ENCODE assay signal across 16 cellular contexts in the genomic region with DNA sequence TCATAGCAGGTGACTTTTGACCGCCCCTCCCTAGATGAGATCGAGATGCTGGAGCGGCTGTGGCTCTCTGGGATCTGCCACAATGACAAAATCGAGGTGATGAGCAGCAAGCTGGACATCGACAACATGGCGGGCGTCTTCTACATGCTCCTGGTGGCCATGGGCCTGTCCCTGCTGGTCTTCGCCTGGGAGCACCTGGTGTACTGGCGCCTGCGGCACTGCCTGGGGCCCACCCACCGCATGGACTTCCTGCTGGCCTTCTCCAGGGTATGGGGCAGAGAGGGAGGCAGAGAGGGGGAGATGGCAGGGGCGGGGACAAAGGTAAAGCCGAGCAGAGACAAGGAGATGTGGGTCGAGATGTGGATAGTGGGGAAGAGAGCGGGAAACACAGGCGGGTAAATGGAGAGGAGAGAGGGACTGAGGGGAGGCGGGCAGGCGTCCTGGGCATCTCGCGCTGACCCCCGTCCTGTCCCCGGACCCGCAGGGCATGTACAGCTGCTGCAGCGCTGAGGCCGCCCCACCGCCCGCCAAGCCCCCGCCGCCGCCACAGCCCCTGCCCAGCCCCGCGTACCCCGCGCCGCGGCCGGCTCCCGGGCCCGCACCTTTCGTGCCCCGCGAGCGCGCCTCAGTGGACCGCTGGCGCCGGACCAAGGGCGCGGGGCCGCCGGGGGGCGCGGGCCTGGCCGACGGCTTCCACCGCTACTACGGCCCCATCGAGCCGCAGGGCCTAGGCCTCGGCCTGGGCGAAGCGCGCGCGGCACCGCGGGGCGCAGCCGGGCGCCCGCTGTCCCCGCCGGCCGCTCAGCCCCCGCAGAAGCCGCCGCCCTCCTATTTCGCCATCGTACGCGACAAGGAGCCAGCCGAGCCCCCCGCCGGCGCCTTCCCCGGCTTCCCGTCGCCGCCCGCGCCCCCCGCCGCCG. TPM values are rescaled to one million over a fixed set of nuclear protein-coding genes. Genes with fewer than 3 reads are reported as not detected.
DNase-seq lines count a peak whose midpoint lies in the region; ATAC-seq lines count a peak whose summit lies in the region.
"Had no signal": no experiment of that assay in that cellular context is flagged by ENCODE, and none has a peak within 500 bp of the region (broad histone marks: within the 10 kb centered on the region; RNA-seq: fewer than 3 reads in every experiment).

No MANE protein-coding gene starts in this region.

- H3K36me3 Mint-ChIP-seq in activated CD4-positive, alpha-beta T cell treated with anti-CD3 and anti-CD28 coated beads for 36 hours (ENCODE audit: low read depth), result peaks cover 15% of the 10 kb centered on the region
- peaks cover 41% of the 10 kb centered on the region for H3K36me3 Mint-ChIP-seq in activated T-helper 17 cell treated with anti-CD3 and anti-CD28 coated beads, Interleukin-2, amount 50 U/mL, for 72 hours (ENCODE audit: low read depth)
- H3K36me3 Mint-ChIP-seq in naive thymus-derived CD8-positive, alpha-beta T cell, result peaks cover 0 to 20% (median under 1%) of the 10 kb centered on the region in 3 donors

- peaks cover 26% of the 10 kb centered on the region for H3K27me3 Mint-ChIP-seq in activated CD4-positive, alpha-beta T cell treated with anti-CD3 and anti-CD28 coated beads for 36 hours
- H3K27me3 Mint-ChIP-seq in activated T-helper 17 cell treated with anti-CD3 and anti-CD28 coated beads, Interleukin-2, amount 50 U/mL, for 72 hours, result peaks cover 20% of the 10 kb centered on the region
- peaks cover 9 to 37% (median 28%) of the 10 kb centered on the region in 5 donors for H3K27me3 Mint-ChIP-seq in naive thymus-derived CD8-positive, alpha-beta T cell

- CTCF ChIA-PET in activated CD4-positive, alpha-beta T cell treated with anti-CD3 and anti-CD28 coated beads for 36 hours (lab: Charles Lee), result no interaction called here

- no peak overlapping the region for H3K27ac Mint-ChIP-seq in activated CD4-positive, alpha-beta T cell treated with anti-CD3 and anti-CD28 coated beads for 36 hours
- H3K27ac Mint-ChIP-seq in activated T-helper 17 cell treated with anti-CD3 and anti-CD28 coated beads, Interleukin-2, amount 50 U/mL, for 72 hours, result no peak overlapping the region
- H3K27ac Mint-ChIP-seq in naive thymus-derived CD8-positive, alpha-beta T cell, result peak overlapping the region in 1 of 10 donors; percentile 67
- H3K27ac Mint-ChIP-seq: neural progenitor cell had no signal

- intact Hi-C loops in activated CD4-positive, alpha-beta T cell treated with anti-CD3 and anti-CD28 coated beads for 36 hours (cut with DNase I, micrococcal nuclease), result no loop called here

- no peaks in the 10 kb centered on the region for H3K9me3 Mint-ChIP-seq in activated CD4-positive, alpha-beta T cell treated with anti-CD3 and anti-CD28 coated beads for 36 hours (ENCODE audit: low read depth)
- H3K9me3 Mint-ChIP-seq in activated T-helper 17 cell treated with anti-CD3 and anti-CD28 coated beads, Interleukin-2, amount 50 U/mL, for 72 hours, result no peaks in the 10 kb centered on the region
- H3K9me3 Mint-ChIP-seq in naive thymus-derived CD8-positive, alpha-beta T cell, result no peaks in the 10 kb centered on the region

- POLR2A ChIA-PET in activated CD4-positive, alpha-beta T cell treated with anti-CD3 and anti-CD28 coated beads for 36 hours (lab: Charles Lee), result interaction anchor here (0.6 kb wide), 1 partner anchor 970 kb away, joined by 4 read pairs; no protein-coding TSS in a partner anchor
- POLR2A ChIA-PET in naive thymus-derived CD8-positive, alpha-beta T cell (lab: Charles Lee), result interaction anchor here (1.0 kb wide), 1 partner anchor 28 kb away, joined by 3 read pairs; no protein-coding TSS in a partner anchor

- H3K4me3 Mint-ChIP-seq in activated CD4-positive, alpha-beta T cell treated with anti-CD3 and anti-CD28 coated beads for 36 hours, result peak overlapping the region; percentile 23
- peak overlapping the region; percentile 52 for H3K4me3 Mint-ChIP-seq in activated T-helper 17 cell treated with anti-CD3 and anti-CD28 coated beads, Interleukin-2, amount 50 U/mL, for 72 hours
- H3K4me3 Mint-ChIP-seq in naive thymus-derived CD8-positive, alpha-beta T cell, result peak overlapping the region; percentile 30 to 71 (median 60)
- H3K4me3 Mint-ChIP-seq: neural progenitor cell had no signal

- no peak for DNase-seq in activated CD4-positive, alpha-beta T cell treated with anti-CD3 and anti-CD28 coated beads for 36 hours
- no peak for DNase-seq in activated CD4-positive, alpha-beta T cell treated with anti-CD3 and anti-CD28 coated beads for 4 hours
- peak; percentile 52 for DNase-seq in DMS79 (lab: John Stamatoyannopoulos, UW)
- peak in 1 of 10 donors; percentile 57 for DNase-seq in naive thymus-derived CD8-positive, alpha-beta T cell
- no peak for DNase-seq in NCI-H446 treated with DMSO at 0.1 percent for 48 hours (lab: John Stamatoyannopoulos, UW)
- no peak for DNase-seq in activated CD8-positive, alpha-beta memory T cell treated with anti-CD3 and anti-CD28 coated beads for 24 hours
- DNase-seq: activated CD4-positive, alpha-beta T cell treated with anti-CD3 and anti-CD28 coated beads, Interleukin-2, amount 50 U/mL, for 4 hours; activated gamma-delta T cell; NCI-H1694 treated with DMSO at 0.1 percent for 48 hours; T-helper 9 cell; uterus had no signal

- ATAC-seq in activated CD4-positive, alpha-beta T cell treated with anti-CD3 and anti-CD28 coated beads for 36 hours, result no peak
- ATAC-seq in activated T-helper 17 cell treated with anti-CD3 and anti-CD28 coated beads, Interleukin-2, amount 50 U/mL, for 72 hours (replicated peaks), result no peak
- ATAC-seq in naive thymus-derived CD8-positive, alpha-beta T cell, result no peak
- no peak for ATAC-seq in GM21529 (IDR thresholded peaks at IDR 0.05; ENCODE audit: unreplicated experiment)
- ATAC-seq: A549, Right ventricle myocardium inferior had no signal

- peaks cover 23% of the 10 kb centered on the region for H3K4me1 Mint-ChIP-seq in activated CD4-positive, alpha-beta T cell treated with anti-CD3 and anti-CD28 coated beads for 36 hours
- peaks cover 12% of the 10 kb centered on the region for H3K4me1 Mint-ChIP-seq in activated T-helper 17 cell treated with anti-CD3 and anti-CD28 coated beads, Interleukin-2, amount 50 U/mL, for 72 hours
- peaks cover 13 to 35% (median 26%) of the 10 kb centered on the region in 4 donors for H3K4me1 Mint-ChIP-seq in naive thymus-derived CD8-positive, alpha-beta T cell

RNA-seq across cellular contexts. Expression of a gene that starts 3.4 kb away (rescaled TPM):
- 10 to 100 TPM; 43.4 to 51.3 TPM for total RNA-seq in activated CD4-positive, alpha-beta T cell treated with anti-CD3 and anti-CD28 coated beads for 36 hours
- 10 to 100 TPM; 34.9 to 72.9 TPM for total RNA-seq in activated T-helper 17 cell treated with anti-CD3 and anti-CD28 coated beads, Interleukin-2, amount 50 U/mL, for 72 hours
- 10 to 100 TPM; 39.1 to 41.2 TPM for total RNA-seq in naive thymus-derived CD8-positive, alpha-beta T cell
- polyA plus RNA-seq in naive thymus-derived CD8-positive, alpha-beta T cell, result 10 to 100 TPM; 32.9 to 59.9 (median 40.3) TPM

RNA-seq across cellular contexts. Expression of a gene that starts 13.0 kb away (rescaled TPM):
- total RNA-seq in activated CD4-positive, alpha-beta T cell treated with anti-CD3 and anti-CD28 coated beads for 36 hours, result 1 to 10 TPM in 1 of 2 experiments, under 1 TPM in 1; 0.86 to 1.1 TPM
- 1 to 10 TPM; 1.7 to 2.1 TPM for total RNA-seq in activated T-helper 17 cell treated with anti-CD3 and anti-CD28 coated beads, Interleukin-2, amount 50 U/mL, for 72 hours
- 1 to 10 TPM; 2.7 to 2.9 TPM for total RNA-seq in naive thymus-derived CD8-positive, alpha-beta T cell
- under 1 TPM in 2 of 3 donors, not detected in 1; 0.39 to 0.42 TPM for polyA plus RNA-seq in naive thymus-derived CD8-positive, alpha-beta T cell

RNA-seq across cellular contexts. Expression of a gene that starts 26.8 kb away (rescaled TPM):
- total RNA-seq in activated CD4-positive, alpha-beta T cell treated with anti-CD3 and anti-CD28 coated beads for 36 hours, result 10 to 100 TPM; 22.5 to 24.2 TPM
- 10 to 100 TPM; 30.6 to 35.4 TPM for total RNA-seq in activated T-helper 17 cell treated with anti-CD3 and anti-CD28 coated beads, Interleukin-2, amount 50 U/mL, for 72 hours
- total RNA-seq in naive thymus-derived CD8-positive, alpha-beta T cell, result 10 to 100 TPM; 72.2 to 77.7 TPM
- polyA plus RNA-seq in naive thymus-derived CD8-positive, alpha-beta T cell, result 10 to 100 TPM; 20.5 to 32.0 (median 28.2) TPM

RNA-seq across cellular contexts. Expression of a gene that starts 48.9 kb away (rescaled TPM):
- total RNA-seq in activated CD4-positive, alpha-beta T cell treated with anti-CD3 and anti-CD28 coated beads for 36 hours, result under 1 TPM; 0.11 to 0.14 TPM
- 1 to 10 TPM in 1 of 2 donors, under 1 TPM in 1; 0.28 to 1.2 TPM for total RNA-seq in activated T-helper 17 cell treated with anti-CD3 and anti-CD28 coated beads, Interleukin-2, amount 50 U/mL, for 72 hours
- under 1 TPM; 0.08 to 0.11 TPM for total RNA-seq in naive thymus-derived CD8-positive, alpha-beta T cell
- polyA plus RNA-seq in naive thymus-derived CD8-positive, alpha-beta T cell, result not detected

RNA-seq across cellular contexts. Expression of a gene that starts 51.0 kb away (rescaled TPM):
- 10 to 100 TPM; 69.5 to 78.8 TPM for total RNA-seq in activated CD4-positive, alpha-beta T cell treated with anti-CD3 and anti-CD28 coated beads for 36 hours
- total RNA-seq in activated T-helper 17 cell treated with anti-CD3 and anti-CD28 coated beads, Interleukin-2, amount 50 U/mL, for 72 hours, result 10 to 100 TPM; 73.8 to 97.0 TPM
- 10 to 100 TPM; 49.6 TPM for total RNA-seq in naive thymus-derived CD8-positive, alpha-beta T cell
- polyA plus RNA-seq in naive thymus-derived CD8-positive, alpha-beta T cell, result 10 to 100 TPM; 21.3 to 24.8 (median 22.5) TPM
